ENCODE assay signal across 14 cellular contexts in the genomic region with DNA sequence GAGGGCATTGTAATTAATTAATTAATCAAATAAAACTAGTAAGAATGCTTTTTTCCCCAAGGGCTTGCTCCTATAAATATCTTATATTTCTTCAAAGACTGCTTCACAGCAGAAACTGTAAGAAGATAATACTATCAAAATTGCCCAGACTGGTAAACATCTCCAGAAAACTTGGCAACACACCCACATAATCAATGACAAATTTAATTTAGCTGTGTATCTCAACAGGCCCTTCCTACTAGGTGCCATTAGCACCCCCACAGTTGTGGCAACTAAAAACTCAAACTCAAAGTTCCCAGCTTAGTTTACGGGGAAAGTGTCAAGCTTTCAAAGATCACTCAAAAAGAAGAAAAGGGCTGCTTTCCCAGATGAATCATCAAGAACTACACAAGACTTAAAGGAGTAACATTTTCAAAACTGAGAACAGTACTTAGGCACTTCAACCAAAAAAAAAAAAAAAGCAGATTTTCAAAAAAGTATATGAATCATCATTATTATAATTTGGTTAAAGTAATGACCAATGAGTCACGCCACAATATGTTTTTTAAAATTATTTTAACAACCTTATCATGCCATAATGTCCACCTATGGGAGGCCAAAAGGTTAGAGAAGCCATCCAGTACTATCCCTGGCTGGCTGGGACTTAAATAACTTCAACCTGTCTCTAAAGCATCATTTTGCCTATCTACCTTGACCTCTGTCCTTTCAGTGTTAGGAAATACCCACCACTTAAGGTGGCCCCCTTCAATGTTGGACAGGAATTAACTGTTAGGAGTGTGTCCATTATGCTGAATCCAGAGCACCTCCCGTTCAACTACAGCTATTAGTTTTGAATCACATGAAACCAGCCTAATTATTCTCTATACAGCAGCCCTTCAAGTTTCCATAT.
A peak's percentile ranks its signal among the peaks of the same experiment; 100 is the strongest.
DNase-seq lines count a peak whose midpoint lies in the region; ATAC-seq, FAIRE-seq and TF ChIP-seq lines count a peak whose summit lies in the region.
"Had no signal": no experiment of that assay in that cellular context is flagged by ENCODE, and none has a peak within 500 bp of the region (broad histone marks: within the 10 kb centered on the region; RNA-seq: fewer than 3 reads in every experiment).

No MANE protein-coding gene starts in this region.

- no peak for TF ChIP-seq POLR2A in IMR-90 (IDR thresholded peaks at IDR 0.05; ENCODE audit: low read depth, low read length)
- TF ChIP-seq POLR2A in heart left ventricle (IDR thresholded peaks at IDR 0.05), result no peak

- H3K9me3 Mint-ChIP-seq in CD8-positive, alpha-beta memory T cell, result peaks cover 0 to 7% (median 0%) of the 10 kb centered on the region in 5 donors
- no peaks in the 10 kb centered on the region for H3K9me3 Mint-ChIP-seq in astrocyte (ENCODE audit: unreplicated experiment)

- ATAC-seq in IMR-90 (ENCODE audit: low read depth) (no peak), heart left ventricle (no peak)

- no TSS peak for BruUV-seq in IMR-90 (replicated peaks; lab: Mats Ljungman, UMichigan)

- H3K9me1 ChIP-seq in IMR-90 (ENCODE audit: insufficient read depth, low read length), result no peaks in the 10 kb centered on the region

- H3K9me3 ChIP-seq in CD8-positive, alpha-beta memory T cell (ENCODE audit: low read length), result no peaks in the 10 kb centered on the region
- H3K9me3 ChIP-seq in IMR-90 (ENCODE audit: control insufficient read depth, insufficient read depth, low read length), result no peaks in the 10 kb centered on the region
- no peaks in the 10 kb centered on the region for H3K9me3 ChIP-seq in astrocyte (ENCODE audit: insufficient read depth, low read depth, low read length)
- peaks cover 0 to 3% of the 10 kb centered on the region in 2 donors for H3K9me3 ChIP-seq in mucosa of rectum (ENCODE audit: control insufficient read depth in 2 of 2, low read length in 2 of 2)
- H3K9me3 ChIP-seq in heart left ventricle, result peaks cover 0 to 21% (median 3%) of the 10 kb centered on the region in 12 donors
- H3K9me3 ChIP-seq: SJSA1 had no signal

- no peak overlapping the region for H2BK120ac ChIP-seq in IMR-90 (ENCODE audit: low read depth, low read length)

- H3K4me2 ChIP-seq in IMR-90 (ENCODE audit: low read depth, low read length) (no peak overlapping the region), astrocyte (ENCODE audit: low read length) (no peak overlapping the region)

- H3K23ac ChIP-seq in IMR-90 (ENCODE audit: low read depth, low read length), result no peak overlapping the region

- POLR2A ChIA-PET in CD8-positive, alpha-beta memory T cell (lab: Charles Lee), result no interaction called here
- POLR2A ChIA-PET in IMR-90 (lab: Charles Lee; ENCODE audit: unreplicated experiment), result no interaction called here

- no peaks in the 10 kb centered on the region for H3K27me3 Mint-ChIP-seq in CD8-positive, alpha-beta memory T cell
- H3K27me3 Mint-ChIP-seq in astrocyte (ENCODE audit: low read depth, unreplicated experiment), result no peaks in the 10 kb centered on the region
- H3K27me3 Mint-ChIP-seq: progenitor cell of endocrine pancreas had no signal

- CTCF ChIA-PET in CD8-positive, alpha-beta memory T cell (lab: Charles Lee), result interaction anchor here (1.3 kb wide), 1 partner anchor 116 kb away, joined by 3 read pairs; no protein-coding TSS in a partner anchor
- CTCF ChIA-PET in IMR-90 (lab: Yijun Ruan, JAX), result no interaction called here

- no peak overlapping the region for H2BK20ac ChIP-seq in IMR-90 (ENCODE audit: low read depth, low read length)

- H3K79me2 ChIP-seq in astrocyte (ENCODE audit: insufficient read depth, low read length), result peaks cover 6% of the 10 kb centered on the region

- FAIRE-seq in astrocyte (lab: Jason Lieb, UNC), result no peak

- no peak overlapping the region for H4K5ac ChIP-seq in IMR-90 (ENCODE audit: low read depth, low read length)

- H2AFZ ChIP-seq in IMR-90 (replicated peaks; ENCODE audit: low read length, poor library complexity) (no peak overlapping the region), astrocyte (ENCODE audit: low read depth, low read length) (no peak overlapping the region)

- no peak overlapping the region for H4K8ac ChIP-seq in IMR-90 (ENCODE audit: low read depth in 2 of 2, low read length in 2 of 2)

- no peaks in the 10 kb centered on the region for H3K36me3 ChIP-seq in CD8-positive, alpha-beta memory T cell (ENCODE audit: insufficient read depth, low read length)
- no peaks in the 10 kb centered on the region for H3K36me3 ChIP-seq in IMR-90 (ENCODE audit: control insufficient read depth, insufficient read depth, low read length)
- no peaks in the 10 kb centered on the region for H3K36me3 ChIP-seq in astrocyte (ENCODE audit: insufficient read depth, low read length)
- no peaks in the 10 kb centered on the region for H3K36me3 ChIP-seq in mucosa of rectum (ENCODE audit: control insufficient read depth in 2 of 2, insufficient read depth in 2 of 2, low read length in 2 of 2)
- H3K36me3 ChIP-seq in heart left ventricle, result no peaks in the 10 kb centered on the region
- H3K36me3 ChIP-seq: SJSA1 had no signal

- DNase-seq in CD8-positive, alpha-beta memory T cell, result no peak
- DNase-seq in IMR-90 (peak; percentile 29), astrocyte (ENCODE audit: low read depth) (peak; percentile 10), GM03348 (ENCODE audit: low spot score) (no peak), KG1 (lab: John Stamatoyannopoulos, UW) (no peak), heart left ventricle (no peak)
- DNase-seq: aorta; GOT3; NCI-H1436; NCI-H774; stimulated activated CD4-positive, alpha-beta T cell treated with anti-CD3 and anti-CD28 coated beads, Interleukin-4, amount 100 ng/mL, for 1 hour had no signal

- peaks cover 3 to 16% (median 11%) of the 10 kb centered on the region in 3 donors for H3K36me3 Mint-ChIP-seq in CD8-positive, alpha-beta memory T cell
- no peaks in the 10 kb centered on the region for H3K36me3 Mint-ChIP-seq in astrocyte (ENCODE audit: low read depth, unreplicated experiment)

- H2BK15ac ChIP-seq in IMR-90 (ENCODE audit: low read depth, low read length), result no peak overlapping the region

- dilution Hi-C loops in IMR-90 (cut with HindIII; ENCODE audit: low sequenced_read_pairs, unreplicated experiment), result no loop called here

- H3K56ac ChIP-seq in IMR-90 (ENCODE audit: extremely low read depth, insufficient read depth, low read length), result no peak overlapping the region

- intact Hi-C loops in IMR-90 (cut with micrococcal nuclease) (no loop called here), heart left ventricle (cut with DNase I) (no loop called here)

- no peak overlapping the region for H2AK5ac ChIP-seq in IMR-90 (ENCODE audit: low read depth, low read length)

- H3K14ac ChIP-seq in IMR-90 (replicated peaks; ENCODE audit: low read depth, low read length), result no peak overlapping the region

- peaks cover 5% of the 10 kb centered on the region; the same call in 1 of the 2 replicates for H4K20me1 ChIP-seq in IMR-90 (ENCODE audit: insufficient read depth, low read length)
- peaks cover 4% of the 10 kb centered on the region for H4K20me1 ChIP-seq in astrocyte (ENCODE audit: insufficient read depth, low read length)

- WGBS in IMR-90 (ENCODE audit: extremely low coverage in 2 of 2, insufficient read length in 1 of 2), 2 experiments, result 67% methylated on average over 1 of the region's 3 CpGs; no CpG with 5 or more reads in 1 of the 2 experiments
- 90 to 94% (median 93%) methylated on average over 3 of the region's 3 CpGs for WGBS in heart left ventricle, 4 donors

- TF ChIP-seq CTCF in IMR-90 (conservative IDR thresholded peaks at IDR 0.05; ENCODE audit: low read depth, low read length) (no peak), astrocyte (IDR thresholded peaks at IDR 0.05; ENCODE audit: insufficient read depth, low read depth, low read length) (no peak), heart left ventricle (IDR thresholded peaks at IDR 0.05) (no peak)

- no peak for TF ChIP-seq RAD21 in IMR-90 (IDR thresholded peaks at IDR 0.05; ENCODE audit: low read length)

- H3K9ac ChIP-seq in IMR-90 (ENCODE audit: low read depth, low read length) (no peak overlapping the region), astrocyte (ENCODE audit: low read length) (no peak overlapping the region), mucosa of rectum (ENCODE audit: low read depth in 1 of 2, low read length in 2 of 2) (no peak overlapping the region)

- H3K4ac ChIP-seq in IMR-90 (ENCODE audit: low read depth, low read length), result no peak overlapping the region

- peak overlapping the region; percentile 44 to 98 (median 82) for H3K27ac Mint-ChIP-seq in CD8-positive, alpha-beta memory T cell
- peak overlapping the region; percentile 49 for H3K27ac Mint-ChIP-seq in astrocyte (ENCODE audit: unreplicated experiment)

- H2BK5ac ChIP-seq in IMR-90 (ENCODE audit: low read depth, low read length, poor library complexity, severe bottlenecking), result no peak overlapping the region

- H4K91ac ChIP-seq in IMR-90 (ENCODE audit: insufficient read depth, low read depth, low read length), result no peak overlapping the region

- peaks cover 0 to 9% of the 10 kb centered on the region in 2 experiments; a peak in 2 of 4 replicates for H3K79me1 ChIP-seq in IMR-90 (ENCODE audit: low read depth in 1 of 2, low read length in 2 of 2)

- H3K27me3 ChIP-seq in CD8-positive, alpha-beta memory T cell (ENCODE audit: insufficient read depth, low read length, poor library complexity, severe bottlenecking), result no peaks in the 10 kb centered on the region
- H3K27me3 ChIP-seq in IMR-90 (ENCODE audit: control insufficient read depth, insufficient read depth, low read length) (no peaks in the 10 kb centered on the region), astrocyte (ENCODE audit: insufficient read depth, low read length) (no peaks in the 10 kb centered on the region), mucosa of rectum (ENCODE audit: control insufficient read depth in 2 of 2, insufficient read depth in 2 of 2, low read length in 2 of 2) (no peaks in the 10 kb centered on the region), heart left ventricle (no peaks in the 10 kb centered on the region)

- peak overlapping the region; percentile 70 for H3K4me3 ChIP-seq in CD8-positive, alpha-beta memory T cell (ENCODE audit: low read length)
- H3K4me3 ChIP-seq in IMR-90 (ENCODE audit: insufficient read depth, low read depth, low read length), result no peak overlapping the region
- no peak overlapping the region for H3K4me3 ChIP-seq in astrocyte (ENCODE audit: insufficient read depth, low read depth, low read length)
- peak overlapping the region in 1 of 2 donors; percentile 76 for H3K4me3 ChIP-seq in mucosa of rectum (ENCODE audit: low read length in 2 of 2)
- no peak overlapping the region for H3K4me3 ChIP-seq in heart left ventricle
- H3K4me3 ChIP-seq: SJSA1 had no signal

- H3K4me1 ChIP-seq in CD8-positive, alpha-beta memory T cell (ENCODE audit: insufficient read depth, low read length), result peaks cover 35% of the 10 kb centered on the region
- H3K4me1 ChIP-seq in IMR-90 (ENCODE audit: control insufficient read depth, insufficient read depth, low read length) (no peaks in the 10 kb centered on the region), astrocyte (ENCODE audit: insufficient read depth, low read length) (no peaks in the 10 kb centered on the region), mucosa of rectum (ENCODE audit: control insufficient read depth in 2 of 2, insufficient read depth in 2 of 2, low read length in 2 of 2) (peaks cover 10 to 21% of the 10 kb centered on the region in 2 donors), heart left ventricle (peaks cover 0 to 36% (median 9%) of the 10 kb centered on the region in 12 donors)
- H3K4me1 ChIP-seq: SJSA1 had no signal

- in situ Hi-C loops in IMR-90 (cut with MboI; ENCODE audit: low sequenced_read_pairs), result no loop called here

- H3K27ac ChIP-seq in CD8-positive, alpha-beta memory T cell (ENCODE audit: low read depth, low read length), result peak overlapping the region; percentile 66
- H3K27ac ChIP-seq in IMR-90 (ENCODE audit: insufficient read depth, low read length) (no peak overlapping the region), astrocyte (ENCODE audit: low read depth, low read length) (no peak overlapping the region), mucosa of rectum (ENCODE audit: low read depth in 2 of 2, low read length in 2 of 2) (peak overlapping the region; percentile 78 to 83), heart left ventricle (peak overlapping the region in 1 of 12 donors; percentile 70)
- H3K27ac ChIP-seq: SJSA1 had no signal

- H3K18ac ChIP-seq in IMR-90 (ENCODE audit: low read depth, low read length), result no peak overlapping the region

- H2AK9ac ChIP-seq in IMR-90 (replicated peaks; ENCODE audit: low read depth, low read length, poor library complexity), result no peak overlapping the region

- peaks cover 32 to 62% (median 43%) of the 10 kb centered on the region in 3 donors for H3K4me1 Mint-ChIP-seq in CD8-positive, alpha-beta memory T cell
- peaks cover 11% of the 10 kb centered on the region for H3K4me1 Mint-ChIP-seq in astrocyte (ENCODE audit: low read depth, unreplicated experiment)

- peak overlapping the region; percentile 30 to 97 (median 91) for H3K4me3 Mint-ChIP-seq in CD8-positive, alpha-beta memory T cell
- H3K4me3 Mint-ChIP-seq in astrocyte (ENCODE audit: unreplicated experiment), result no peak overlapping the region

Comparison
In these comparisons a context has a peak if more than half of its experiments do, and no peak if none do; other contexts are left out.
1. DNase-seq: peak in IMR-90 (single experiment) and astrocyte (single experiment); none in CD8-positive, alpha-beta memory T cell (0 of 5), GM03348 (single experiment), KG1 (single experiment) and heart left ventricle (0 of 5).
2. H3K27ac ChIP-seq: peak in CD8-positive, alpha-beta memory T cell (single experiment) and mucosa of rectum (2 of 2); none in IMR-90 (single experiment) and astrocyte (single experiment).